In genomic region chr7:24778543-24779282, GRCh38 we compare ENCODE assay signal across 8 cellular contexts. TPM values are rescaled to one million over a fixed set of nuclear protein-coding genes. Genes with fewer than 3 reads are reported as not detected.
DNase-seq lines count a peak whose midpoint lies in the region; ATAC-seq and TF ChIP-seq lines count a peak whose summit lies in the region.

No MANE protein-coding gene starts in this region.

- H3K27me3 ChIP-seq in fibroblast of lung (ENCODE audit: control insufficient read depth, insufficient read depth, low read length), result no peaks in the 10 kb centered on the region
- H3K27me3 ChIP-seq in upper lobe of left lung, result no peaks in the 10 kb centered on the region
- no peaks in the 10 kb centered on the region for H3K27me3 ChIP-seq in Peyer's patch

- 77 to 78% methylated on average over 8 to 9 of the region's 9 CpGs for WGBS in upper lobe of left lung, 2 donors

- H2AFZ ChIP-seq in fibroblast of lung (ENCODE audit: low read length), result no peak overlapping the region

- DNase-seq in AG10803 (ENCODE audit: low read depth) (peak; percentile 95), NAMALWA (ENCODE audit: low spot score) (peak; percentile 22), fibroblast of lung (ENCODE audit: low read depth in 2 of 2) (peak; percentile 80 to 89), upper lobe of left lung (peak in 1 of 2 donors; percentile 66), NCI-H2029 treated with DMSO at 0.1 percent for 48 hours (lab: John Stamatoyannopoulos, UW) (no peak), NCI-H2107 (lab: John Stamatoyannopoulos, UW) (no peak), Peyer's patch (no peak)

- no peaks in the 10 kb centered on the region for H3K79me2 ChIP-seq in fibroblast of lung (ENCODE audit: control insufficient read depth, insufficient read depth, low read length)

- H3K4me2 ChIP-seq in fibroblast of lung (ENCODE audit: extremely low read depth, insufficient read depth, low read length), result no peak overlapping the region

- TF ChIP-seq EP300 in upper lobe of left lung (IDR thresholded peaks at IDR 0.05), result peak in 1 of 4 donors; percentile 42

- ATAC-seq in GM21360 (IDR thresholded peaks at IDR 0.05; ENCODE audit: unreplicated experiment) (peak; percentile 49), upper lobe of left lung (ENCODE audit: low FRiP score in 2 of 2) (peak; percentile 47 to 90)

- TF ChIP-seq POLR2A in upper lobe of left lung (IDR thresholded peaks at IDR 0.05) (peak in 1 of 4 donors; percentile 54), Peyer's patch (IDR thresholded peaks at IDR 0.05) (no peak)

- peaks cover 2% of the 10 kb centered on the region for H3K4me1 ChIP-seq in fibroblast of lung (ENCODE audit: control insufficient read depth, extremely low read depth, insufficient read depth, low read length)
- no peaks in the 10 kb centered on the region for H3K4me1 ChIP-seq in upper lobe of left lung
- H3K4me1 ChIP-seq in Peyer's patch, result no peaks in the 10 kb centered on the region

- TF ChIP-seq CTCF in AG10803 (conservative IDR thresholded peaks at IDR 0.05; ENCODE audit: low read length) (no peak), fibroblast of lung (conservative IDR thresholded peaks at IDR 0.05 in 1 of 2, IDR thresholded peaks at IDR 0.05 in 1 of 2; ENCODE audit: low read depth in 1 of 2, low read length in 2 of 2) (no peak), upper lobe of left lung (IDR thresholded peaks at IDR 0.05) (no peak), Peyer's patch (IDR thresholded peaks at IDR 0.05) (no peak)

- H3K27ac ChIP-seq in fibroblast of lung (ENCODE audit: insufficient read depth, low read length) (peak overlapping the region; percentile 71), upper lobe of left lung (peak overlapping the region in 1 of 4 donors; percentile 32), Peyer's patch (no peak overlapping the region)

- H3K9me3 ChIP-seq in fibroblast of lung (ENCODE audit: control insufficient read depth, insufficient read depth, low read depth, low read length) (no peaks in the 10 kb centered on the region), upper lobe of left lung (no peaks in the 10 kb centered on the region), Peyer's patch (no peaks in the 10 kb centered on the region)

- H3K36me3 ChIP-seq in fibroblast of lung (ENCODE audit: control insufficient read depth, insufficient read depth, low read length), result peaks cover 2% of the 10 kb centered on the region
- no peaks in the 10 kb centered on the region for H3K36me3 ChIP-seq in upper lobe of left lung
- no peaks in the 10 kb centered on the region for H3K36me3 ChIP-seq in Peyer's patch

- no peaks in the 10 kb centered on the region for H4K20me1 ChIP-seq in fibroblast of lung (ENCODE audit: control insufficient read depth, extremely low read depth, insufficient read depth, low read length)

- H3K4me3 ChIP-seq in AG10803 (ENCODE audit: low read length) (no peak overlapping the region), fibroblast of lung (replicated peaks in 1 of 4; ENCODE audit: control extremely low read depth in 1 of 4, insufficient read depth in 1 of 4, low read depth in 3 of 4, low read length in 4 of 4) (no peak overlapping the region), upper lobe of left lung (no peak overlapping the region), Peyer's patch (no peak overlapping the region)

- no peak overlapping the region for H3K9ac ChIP-seq in fibroblast of lung (ENCODE audit: insufficient read depth, low read length)

RNA-seq across cellular contexts. Expression of gene GSDME, which starts 21.4 kb away (rescaled TPM):
- total RNA-seq in fibroblast of lung (40.1 and 57.1 TPM in 2 replicates), upper lobe of left lung (10 to 100 TPM in 2 of 6 donors, 1 to 10 TPM in 4; 3.8 to 41.9 (median 7.5) TPM), Peyer's patch (100 to 1,000 TPM in 3 of 4 donors, 10 to 100 TPM in 1; 14.0 to 177 (median 135) TPM)
- 28.1 and 40.8 TPM in 2 replicates for polyA plus RNA-seq in fibroblast of lung
- 29.2 and 38.8 TPM in 2 replicates for polyA plus RNA-seq in fibroblast of lung (2012)
- 25.6 and 44.5 TPM in 2 replicates for polyA minus RNA-seq in fibroblast of lung (ENCODE audit: low replicate concordance)

Comparison
In these comparisons a context has a peak if more than half of its experiments do, and no peak if none do; other contexts are left out.
1. DNase-seq: peak in AG10803 (single experiment), NAMALWA (single experiment) and fibroblast of lung (2 of 2); none in NCI-H2029 treated with DMSO at 0.1 percent for 48 hours (single experiment), NCI-H2107 (single experiment) and Peyer's patch (0 of 3).